Comparison of ENCODE assay signal across 8 cellular contexts in the genomic region with DNA sequence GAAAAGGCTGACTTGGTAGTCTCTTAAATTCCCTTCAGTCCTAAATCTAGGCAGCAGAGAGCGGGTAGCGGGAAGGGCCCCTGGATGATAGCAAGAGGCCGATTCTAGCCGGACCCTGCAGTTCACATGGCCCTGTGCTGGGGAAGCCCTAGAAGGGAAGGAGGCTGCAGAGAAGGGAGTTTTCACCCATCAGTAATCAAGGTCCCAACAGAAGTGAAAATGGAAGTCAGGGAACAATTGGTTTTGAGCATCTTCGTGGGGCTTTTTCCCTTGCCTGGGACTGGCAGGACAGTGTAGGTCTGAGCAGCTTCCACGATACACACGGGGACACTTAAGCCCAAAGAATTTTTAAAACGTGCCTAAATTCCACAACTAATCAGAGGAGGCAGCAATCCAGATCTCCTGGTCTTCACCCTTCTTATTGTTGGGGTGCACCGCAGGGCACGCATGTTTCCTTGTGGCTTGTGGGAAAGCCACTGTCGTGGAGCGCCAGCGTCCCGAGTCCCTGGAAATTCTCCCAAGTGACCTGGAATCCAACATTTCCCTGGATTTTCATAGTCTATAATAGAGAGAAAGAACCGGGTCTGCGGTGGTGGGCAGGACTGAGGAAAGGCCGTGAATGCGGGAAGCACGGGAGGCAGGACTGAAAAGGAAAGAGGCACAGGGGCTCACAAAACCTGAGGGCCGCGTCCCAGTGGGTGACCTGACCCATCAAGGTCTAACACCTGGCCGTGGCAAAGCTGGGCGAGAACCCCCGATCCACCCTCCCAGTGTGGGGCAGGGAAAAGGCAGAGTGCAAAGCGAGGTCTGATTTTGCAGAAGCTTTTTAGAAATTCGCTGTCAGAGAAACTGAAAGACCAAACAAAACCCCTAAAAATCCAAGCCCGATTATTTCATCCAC. TPM values are rescaled to one million over a fixed set of nuclear protein-coding genes. Genes with fewer than 3 reads are reported as not detected.
DNase-seq lines count a peak whose midpoint lies in the region; ATAC-seq and TF ChIP-seq lines count a peak whose summit lies in the region.

No MANE protein-coding gene starts in this region.

- H3K9me3 ChIP-seq in HEK293 (ENCODE audit: control insufficient read depth, insufficient read depth, low read depth, low read length), result no peaks in the 10 kb centered on the region

- DNase-seq in hypothalamus (lab: John Stamatoyannopoulos, UW), result no peak
- DNase-seq in AG08395 (ENCODE audit: low spot score), result no peak
- no peak for DNase-seq in SW480 (ENCODE audit: low spot score)

- no peak overlapping the region for H3K27ac Mint-ChIP-seq in activated T-helper 17 cell treated with anti-CD3 and anti-CD28 coated beads, Interleukin-2, amount 50 U/mL, for 72 hours
- peak overlapping the region; percentile 62 for H3K27ac Mint-ChIP-seq in stimulated activated naive CD8-positive, alpha-beta T cell treated with anti-CD3 and anti-CD28 coated beads, Interleukin-15, Interleukin-2, amounts not matched to agents 100 ng/mL and 50 ng/mL, for 24 hours

- CTCF ChIA-PET in HEK293 (lab: Yijun Ruan, JAX), result interaction anchor here (1.0 kb wide), 2 partner anchors 21 to 90 kb away, joined by 3 read pairs; no protein-coding TSS in a partner anchor

- no peak for TF ChIP-seq CTCF in HEK293 (tag by site-specific recombination; IDR thresholded peaks at IDR 0.05)

- POLR2A ChIA-PET in HEK293 (lab: Yijun Ruan, JAX), result no interaction called here

- H3K4me3 ChIP-seq in HEK293 (ENCODE audit: low read depth, low read length) (no peak overlapping the region), iPS-11a (ENCODE audit: low read depth, low read length) (peak overlapping the region; percentile 4)

- no peaks in the 10 kb centered on the region for H3K36me3 Mint-ChIP-seq in activated T-helper 17 cell treated with anti-CD3 and anti-CD28 coated beads, Interleukin-2, amount 50 U/mL, for 72 hours (ENCODE audit: low read depth)
- H3K36me3 Mint-ChIP-seq in stimulated activated naive CD8-positive, alpha-beta T cell treated with anti-CD3 and anti-CD28 coated beads, Interleukin-15, Interleukin-2, amounts not matched to agents 100 ng/mL and 50 ng/mL, for 24 hours (ENCODE audit: low read depth), result no peaks in the 10 kb centered on the region

- H3K27ac ChIP-seq in HEK293 (ENCODE audit: extremely low read depth, low read depth, low read length), result no peak overlapping the region

- no peaks in the 10 kb centered on the region for H3K9me3 Mint-ChIP-seq in activated T-helper 17 cell treated with anti-CD3 and anti-CD28 coated beads, Interleukin-2, amount 50 U/mL, for 72 hours
- H3K9me3 Mint-ChIP-seq in stimulated activated naive CD8-positive, alpha-beta T cell treated with anti-CD3 and anti-CD28 coated beads, Interleukin-15, Interleukin-2, amounts not matched to agents 100 ng/mL and 50 ng/mL, for 24 hours, result no peaks in the 10 kb centered on the region

- H3K4me3 Mint-ChIP-seq in activated T-helper 17 cell treated with anti-CD3 and anti-CD28 coated beads, Interleukin-2, amount 50 U/mL, for 72 hours, result peak overlapping the region; percentile 84
- H3K4me3 Mint-ChIP-seq in stimulated activated naive CD8-positive, alpha-beta T cell treated with anti-CD3 and anti-CD28 coated beads, Interleukin-15, Interleukin-2, amounts not matched to agents 100 ng/mL and 50 ng/mL, for 24 hours, result peak overlapping the region; percentile 78

- H3K27me3 Mint-ChIP-seq in activated T-helper 17 cell treated with anti-CD3 and anti-CD28 coated beads, Interleukin-2, amount 50 U/mL, for 72 hours, result peaks cover 30% of the 10 kb centered on the region
- peaks cover 22% of the 10 kb centered on the region for H3K27me3 Mint-ChIP-seq in stimulated activated naive CD8-positive, alpha-beta T cell treated with anti-CD3 and anti-CD28 coated beads, Interleukin-15, Interleukin-2, amounts not matched to agents 100 ng/mL and 50 ng/mL, for 24 hours

- peaks cover 7% of the 10 kb centered on the region; the same call in 1 of the 2 replicates for H3K4me1 ChIP-seq in HEK293 (ENCODE audit: control insufficient read depth, insufficient read depth, low read length)

- peaks cover 4% of the 10 kb centered on the region for H3K4me1 Mint-ChIP-seq in activated T-helper 17 cell treated with anti-CD3 and anti-CD28 coated beads, Interleukin-2, amount 50 U/mL, for 72 hours
- peaks cover 14% of the 10 kb centered on the region for H3K4me1 Mint-ChIP-seq in stimulated activated naive CD8-positive, alpha-beta T cell treated with anti-CD3 and anti-CD28 coated beads, Interleukin-15, Interleukin-2, amounts not matched to agents 100 ng/mL and 50 ng/mL, for 24 hours (ENCODE audit: low read depth)

- peaks cover 0 to 10% of the 10 kb centered on the region in 2 experiments; a peak in 1 of 3 replicates for H3K36me3 ChIP-seq in HEK293 (ENCODE audit: control insufficient read depth in 2 of 2, insufficient read depth in 1 of 2, low read length in 2 of 2)

- no peak for ATAC-seq in activated T-helper 17 cell treated with anti-CD3 and anti-CD28 coated beads, Interleukin-2, amount 50 U/mL, for 72 hours (replicated peaks)
- no peak for ATAC-seq in HG03439 (IDR thresholded peaks at IDR 0.05; ENCODE audit: unreplicated experiment)

TF ChIP-seq in HEK293, 187 proteins besides CTCF, POLR2A, EP300 and RAD21:
- 0 out of 2 replicates have a peak, but pooled peaks have one; percentile 12 for TF ChIP-seq ZNF341 (tag by site-specific recombination; IDR thresholded peaks at IDR 0.05; ENCODE audit: low read depth)
- no peak for TF ChIP-seq ZNF677 (tag by site-specific recombination; IDR thresholded peaks at IDR 0.05)
- TF ChIP-seq, protein P1, sequence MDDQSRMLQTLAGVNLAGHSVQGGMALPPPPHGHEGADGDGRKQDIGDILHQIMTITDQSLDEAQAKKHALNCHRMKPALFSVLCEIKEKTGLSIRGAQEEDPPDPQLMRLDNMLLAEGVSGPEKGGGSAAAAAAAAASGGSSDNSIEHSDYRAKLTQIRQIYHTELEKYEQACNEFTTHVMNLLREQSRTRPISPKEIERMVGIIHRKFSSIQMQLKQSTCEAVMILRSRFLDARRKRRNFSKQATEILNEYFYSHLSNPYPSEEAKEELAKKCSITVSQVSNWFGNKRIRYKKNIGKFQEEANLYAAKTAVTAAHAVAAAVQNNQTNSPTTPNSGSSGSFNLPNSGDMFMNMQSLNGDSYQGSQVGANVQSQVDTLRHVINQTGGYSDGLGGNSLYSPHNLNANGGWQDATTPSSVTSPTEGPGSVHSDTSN (CRISPR knock-in tag; IDR thresholded peaks at IDR 0.05), result no peak

RNA-seq across cellular contexts. Expression of a gene that starts 0.8 kb away (rescaled TPM):
- total RNA-seq in activated T-helper 17 cell treated with anti-CD3 and anti-CD28 coated beads, Interleukin-2, amount 50 U/mL, for 72 hours, result 1 to 10 TPM in 1 of 2 donors, under 1 TPM in 1; 0.97 to 1.3 TPM

RNA-seq across cellular contexts. Expression of a gene that starts 29.9 kb away (rescaled TPM):
- total RNA-seq in activated T-helper 17 cell treated with anti-CD3 and anti-CD28 coated beads, Interleukin-2, amount 50 U/mL, for 72 hours, result under 1 TPM in 1 of 2 donors, not detected in 1; 0.13 TPM
